ENCODE assay signal across 12 cellular contexts in the genomic region with DNA sequence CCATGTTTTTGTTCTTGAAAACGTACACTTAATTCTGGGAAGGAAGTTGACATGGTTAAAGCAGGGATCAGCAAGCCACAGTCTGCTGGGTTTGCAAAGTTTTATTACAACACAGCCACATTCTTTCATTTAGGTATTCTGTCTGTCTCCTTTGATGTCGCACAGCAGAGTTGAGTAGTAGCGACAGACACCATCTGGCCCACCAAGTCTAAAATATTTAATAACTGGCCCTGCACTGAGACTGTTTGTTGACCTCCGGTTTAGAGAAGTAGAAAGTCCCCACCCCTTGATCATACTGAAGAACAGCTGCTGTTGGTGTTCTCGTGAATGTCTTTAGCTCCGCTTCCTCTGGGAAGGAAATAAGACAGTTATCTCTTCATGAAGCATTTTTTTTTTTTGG.
DNase-seq lines count a peak whose midpoint lies in the region; ATAC-seq and TF ChIP-seq lines count a peak whose summit lies in the region.
"Had no signal": no experiment of that assay in that cellular context is flagged by ENCODE, and none has a peak within 500 bp of the region (broad histone marks: within the 10 kb centered on the region; RNA-seq: fewer than 3 reads in every experiment).

No MANE protein-coding gene starts in this region.

- H3K4me1 Mint-ChIP-seq in activated T-cell treated with anti-CD3 and anti-CD28 coated beads, Interleukin-2, amount 50 U/mL, for 72 hours (ENCODE audit: low read depth) = peaks cover 50% of the 10 kb centered on the region
- H3K4me1 Mint-ChIP-seq in activated T-helper 17 cell treated with anti-CD3 and anti-CD28 coated beads, Interleukin-2, amount 50 U/mL, for 72 hours = peaks cover 18% of the 10 kb centered on the region
- H3K4me1 Mint-ChIP-seq in glutamatergic neuron (ENCODE audit: low read depth, unreplicated experiment) = no peaks in the 10 kb centered on the region

- no peaks in the 10 kb centered on the region for H3K4me1 ChIP-seq in urinary bladder (ENCODE audit: insufficient read depth)
- H3K4me1 ChIP-seq: esophagus muscularis mucosa had no signal

- peaks cover 16 to 31% of the 10 kb centered on the region in 2 donors for H3K36me3 Mint-ChIP-seq in activated T-cell treated with anti-CD3 and anti-CD28 coated beads, Interleukin-2, amount 50 U/mL, for 72 hours (ENCODE audit: insufficient read depth in 2 of 2)
- H3K36me3 Mint-ChIP-seq in activated T-helper 17 cell treated with anti-CD3 and anti-CD28 coated beads, Interleukin-2, amount 50 U/mL, for 72 hours (ENCODE audit: low read depth) = peaks cover 38% of the 10 kb centered on the region
- peaks cover under 1% of the 10 kb centered on the region for H3K36me3 Mint-ChIP-seq in glutamatergic neuron (ENCODE audit: unreplicated experiment)

- no peaks in the 10 kb centered on the region for H3K36me3 ChIP-seq in urinary bladder (ENCODE audit: insufficient read depth)
- H3K36me3 ChIP-seq: esophagus muscularis mucosa had no signal

- peaks cover 4 to 5% of the 10 kb centered on the region in 2 donors for H3K9me3 Mint-ChIP-seq in activated T-cell treated with anti-CD3 and anti-CD28 coated beads, Interleukin-2, amount 50 U/mL, for 72 hours
- H3K9me3 Mint-ChIP-seq in activated T-helper 17 cell treated with anti-CD3 and anti-CD28 coated beads, Interleukin-2, amount 50 U/mL, for 72 hours = no peaks in the 10 kb centered on the region
- no peaks in the 10 kb centered on the region for H3K9me3 Mint-ChIP-seq in glutamatergic neuron (ENCODE audit: unreplicated experiment)

- no peaks in the 10 kb centered on the region for H3K27me3 Mint-ChIP-seq in activated T-cell treated with anti-CD3 and anti-CD28 coated beads, Interleukin-2, amount 50 U/mL, for 72 hours (ENCODE audit: low read depth)
- no peaks in the 10 kb centered on the region for H3K27me3 Mint-ChIP-seq in activated T-helper 17 cell treated with anti-CD3 and anti-CD28 coated beads, Interleukin-2, amount 50 U/mL, for 72 hours
- no peaks in the 10 kb centered on the region for H3K27me3 Mint-ChIP-seq in glutamatergic neuron (ENCODE audit: unreplicated experiment)

- TF ChIP-seq CTCF in glutamatergic neuron (IDR thresholded peaks at IDR 0.05; ENCODE audit: partially characterized antibody, unreplicated experiment) = no peak

- peak overlapping the region; percentile 40 to 83 for H3K4me3 Mint-ChIP-seq in activated T-cell treated with anti-CD3 and anti-CD28 coated beads, Interleukin-2, amount 50 U/mL, for 72 hours
- peak overlapping the region; percentile 55 for H3K4me3 Mint-ChIP-seq in activated T-helper 17 cell treated with anti-CD3 and anti-CD28 coated beads, Interleukin-2, amount 50 U/mL, for 72 hours
- H3K4me3 Mint-ChIP-seq in glutamatergic neuron (ENCODE audit: unreplicated experiment) = no peak overlapping the region

- DNase-seq in activated T-cell treated with anti-CD3 and anti-CD28 coated beads, Interleukin-2, amount 50 U/mL, for 72 hours = no peak
- DNase-seq in activated T-cell treated with anti-CD3 and anti-CD28 coated beads, Interleukin-2, amount 50 U/mL, for 48 hours = no peak
- no peak for DNase-seq in GOT3 (lab: John Stamatoyannopoulos, UW)
- no peak for DNase-seq in stimulated activated CD4-positive, alpha-beta T cell treated with anti-CD3 and anti-CD28 coated beads, Interleukin-4, amount 100 ng/mL, for 4 hours
- no peak for DNase-seq in glutamatergic neuron
- DNase-seq: activated CD8-positive, alpha-beta memory T cell treated with anti-CD3 and anti-CD28 coated beads, Interleukin-2, amount 50 U/mL, for 48 hours; NCI-H524 treated with DMSO at 0.1 percent for 48 hours had no signal

- H3K4me3 ChIP-seq in urinary bladder (ENCODE audit: low read depth, low read length) = no peak overlapping the region
- H3K4me3 ChIP-seq: esophagus muscularis mucosa had no signal

- WGBS in urinary bladder = 42% methylated on average over 6 of the region's 6 CpGs

- peak overlapping the region; percentile 32 for H3K27ac ChIP-seq in urinary bladder (ENCODE audit: low read depth)
- H3K27ac ChIP-seq: esophagus muscularis mucosa had no signal

- peak overlapping the region; percentile 56 for H3K27ac Mint-ChIP-seq in activated T-cell treated with anti-CD3 and anti-CD28 coated beads, Interleukin-2, amount 50 U/mL, for 72 hours
- H3K27ac Mint-ChIP-seq in activated T-helper 17 cell treated with anti-CD3 and anti-CD28 coated beads, Interleukin-2, amount 50 U/mL, for 72 hours = peak overlapping the region; percentile 55
- H3K27ac Mint-ChIP-seq in glutamatergic neuron (ENCODE audit: unreplicated experiment) = no peak overlapping the region

- ATAC-seq in activated T-cell treated with anti-CD3 and anti-CD28 coated beads, Interleukin-2, amount 50 U/mL, for 72 hours (replicated peaks in 1 of 2) = peak; percentile 29 to 45
- peak; percentile 69 for ATAC-seq in HG03139 (IDR thresholded peaks at IDR 0.05; ENCODE audit: unreplicated experiment)
- ATAC-seq in activated T-helper 17 cell treated with anti-CD3 and anti-CD28 coated beads, Interleukin-2, amount 50 U/mL, for 72 hours (replicated peaks) = no peak
- ATAC-seq: HCT116 had no signal
